In genomic region chr12:122064034-122064777, GRCh38 we compare ENCODE assay signal across 8 cellular contexts. TPM values are rescaled to one million over a fixed set of nuclear protein-coding genes. Genes with fewer than 3 reads are reported as not detected.
DNase-seq lines count a peak whose midpoint lies in the region; ATAC-seq and TF ChIP-seq lines count a peak whose summit lies in the region.

No MANE protein-coding gene starts in this region.

- no peaks in the 10 kb centered on the region for H3K9me3 ChIP-seq in PC-3 (ENCODE audit: low read length)
- no peaks in the 10 kb centered on the region for H3K9me3 ChIP-seq in right cardiac atrium (ENCODE audit: control insufficient read depth, low read length)

- CTCF ChIA-PET in PC-3 (lab: Charles Lee): no interaction called here

- H3K79me2 ChIP-seq in PC-3 (ENCODE audit: low read length): no peaks in the 10 kb centered on the region

- H3K27me3 ChIP-seq in PC-3 (ENCODE audit: low read length): no peaks in the 10 kb centered on the region
- no peaks in the 10 kb centered on the region for H3K27me3 ChIP-seq in right cardiac atrium (ENCODE audit: control insufficient read depth, insufficient read depth)

- H3K36me3 ChIP-seq in PC-3 (ENCODE audit: low read depth, low read length): peaks cover 10% of the 10 kb centered on the region; the same call in 1 of the 2 replicates

- peak; percentile 96 for DNase-seq in Jurkat, Clone E6-1 (ENCODE audit: low read depth, low spot score)
- DNase-seq in PC-3: peak; percentile 82
- DNase-seq in anterior cingulate cortex (lab: John Stamatoyannopoulos, UW): peak in 52 of 58 donors; percentile 11 to 83 (median 61)
- DNase-seq in right cardiac atrium: peak; percentile 95 to 98 (median 96)
- DNase-seq in posterior cingulate gyrus: peak in 9 of 10 donors; percentile 62 to 97 (median 75)

- peak overlapping the region; percentile 55; the same call in 1 of the 2 replicates for H3K4me2 ChIP-seq in PC-3 (ENCODE audit: low read length)

- POLR2A ChIA-PET in PC-3 (lab: Charles Lee; ENCODE audit: unreplicated experiment): no interaction called here

- ATAC-seq in PC-3: peak; percentile 32
- ATAC-seq in right cardiac atrium: peak; percentile 92
- ATAC-seq in GM18870 (IDR thresholded peaks at IDR 0.05; ENCODE audit: unreplicated experiment): no peak
- ATAC-seq in HG03196 (IDR thresholded peaks at IDR 0.05; ENCODE audit: unreplicated experiment): no peak

- peaks cover 17% of the 10 kb centered on the region for H3F3A ChIP-seq in PC-3 (ENCODE audit: low read length, unreplicated experiment)

- no peak overlapping the region for H3K9ac ChIP-seq in PC-3 (ENCODE audit: low read length)

- no peaks in the 10 kb centered on the region for H4K20me1 ChIP-seq in PC-3 (ENCODE audit: low read length)

- no TSS peak for BruUV-seq in PC-3 (replicated peaks; lab: Mats Ljungman, UMichigan)

- H3K9me2 ChIP-seq in PC-3 (replicated peaks; ENCODE audit: low read length): no peaks in the 10 kb centered on the region

- intact Hi-C loops in PC-3 (cut with micrococcal nuclease) (no loop called here), right cardiac atrium (cut with DNase I) (no loop called here), posterior cingulate gyrus (cut with DNase I) (no loop called here)

- 47% methylated on average over 14 of the region's 14 CpGs for WGBS in right cardiac atrium

- H2AFZ ChIP-seq in PC-3 (ENCODE audit: low read length): no peak overlapping the region

- H3K4me1 ChIP-seq in PC-3 (ENCODE audit: insufficient read depth, low read length) (peaks cover 38% of the 10 kb centered on the region), right cardiac atrium (ENCODE audit: control insufficient read depth, insufficient read depth, low read length) (peaks cover 18% of the 10 kb centered on the region)

- H3K4me3 ChIP-seq in GM08714 (ENCODE audit: low read length): peak overlapping the region; percentile 50; the same call in 1 of the 2 replicates
- H3K4me3 ChIP-seq in Jurkat, Clone E6-1 (ENCODE audit: low read length): peak overlapping the region; percentile 59
- no peak overlapping the region for H3K4me3 ChIP-seq in PC-3 (ENCODE audit: low read length)
- no peak overlapping the region for H3K4me3 ChIP-seq in right cardiac atrium (ENCODE audit: low read length)

- H3K27ac ChIP-seq in PC-3 (ENCODE audit: low read length) (peak overlapping the region; percentile 83; the same call in 1 of the 2 replicates), right cardiac atrium (ENCODE audit: low read length) (peak overlapping the region; percentile 81)

- TF ChIP-seq CTCF in PC-3 (conservative IDR thresholded peaks at IDR 0.05; ENCODE audit: low read depth, low read length): peak; percentile 57

RNA-seq across cellular contexts. Expression of gene MLXIP, which starts 14.3 kb away (rescaled TPM):
- 18.9 TPM for polyA plus RNA-seq in Jurkat, Clone E6-1 (2012; ENCODE audit: insufficient read depth, insufficient read length)
- total RNA-seq in PC-3 (2014; rRNA removed): 16.7 and 21.8 TPM in 2 replicates
- 10 to 100 TPM; 28.8 to 36.0 (median 33.9) TPM for total RNA-seq in right cardiac atrium
- 26.4 TPM for polyA plus RNA-seq in right cardiac atrium

RNA-seq across cellular contexts. Expression of gene BCL7A, which starts 42.5 kb away (rescaled TPM):
- 36.1 TPM for polyA plus RNA-seq in Jurkat, Clone E6-1 (2012; ENCODE audit: insufficient read depth, insufficient read length)
- total RNA-seq in PC-3 (2014; rRNA removed) (31.6 and 32.5 TPM in 2 replicates), right cardiac atrium (10 to 100 TPM in 3 of 4 donors, 1 to 10 TPM in 1; 9.5 to 13.2 (median 11.8) TPM)
- 6.7 TPM for polyA plus RNA-seq in right cardiac atrium

Comparison
In these comparisons a context has a peak if more than half of its experiments do, and no peak if none do; other contexts are left out.
1. H3K4me3 ChIP-seq: peak in GM08714 (single experiment) and Jurkat, Clone E6-1 (single experiment); none in PC-3 (single experiment) and right cardiac atrium (single experiment).
2. ATAC-seq: peak in PC-3 (single experiment) and right cardiac atrium (2 of 2); none in GM18870 (single experiment) and HG03196 (single experiment).
3. Peak in every context shown above with its lines, with median percentiles within 50 percentile points of each other: DNase-seq.